In genomic region chr19:56295531-56296455, GRCh38 we compare ENCODE assay signal across 16 cellular contexts. TPM values are rescaled to one million over a fixed set of nuclear protein-coding genes. Genes with fewer than 3 reads are reported as not detected.
DNase-seq lines count a peak whose midpoint lies in the region; ATAC-seq, FAIRE-seq and TF ChIP-seq lines count a peak whose summit lies in the region.
"Had no signal": no experiment of that assay in that cellular context is flagged by ENCODE, and none has a peak within 500 bp of the region (broad histone marks: within the 10 kb centered on the region; RNA-seq: fewer than 3 reads in every experiment).

No MANE protein-coding gene starts in this region.

- H3F3A ChIP-seq in SK-N-SH (replicated peaks; ENCODE audit: insufficient read depth) = no peaks in the 10 kb centered on the region

- no peak for ATAC-seq in CD4-positive, CD25-positive, alpha-beta regulatory T cell (ENCODE audit: low read depth in 2 of 2)
- ATAC-seq in K562 = no peak
- ATAC-seq in HG03095 (IDR thresholded peaks at IDR 0.05; ENCODE audit: unreplicated experiment) = no peak
- ATAC-seq: GM12878, Right ventricle myocardium inferior had no signal

- no peak for TF ChIP-seq POLR2A in K562 (conservative IDR thresholded peaks at IDR 0.05)

- peaks cover 1 to 11% (median 6%) of the 10 kb centered on the region in 4 donors for H3K4me1 Mint-ChIP-seq in CD4-positive, CD25-positive, alpha-beta regulatory T cell

- H3K4me2 ChIP-seq in K562 (ENCODE audit: insufficient read depth, low read length) = no peak overlapping the region
- no peak overlapping the region for H3K4me2 ChIP-seq in SK-N-SH
- H3K4me2 ChIP-seq: BLaER1 treated with 17β-estradiol and CSF1 and Interleukin-3, amounts not matched to agents 10 nM and 100 nM had no signal

- H3K79me2 ChIP-seq in K562 (ENCODE audit: control insufficient read depth, insufficient read depth, low read length) (no peaks in the 10 kb centered on the region), SK-N-SH (ENCODE audit: insufficient read depth) (no peaks in the 10 kb centered on the region)

- H3K36me3 Mint-ChIP-seq in CD4-positive, CD25-positive, alpha-beta regulatory T cell = peaks cover 36% of the 10 kb centered on the region

- H3K9me1 ChIP-seq in K562 (ENCODE audit: control insufficient read depth, insufficient read depth, low read length) = no peaks in the 10 kb centered on the region

- CTCF ChIA-PET in K562 (lab: Yijun Ruan, JAX; ENCODE audit: low intra/inter-chr PET ratio) (no interaction called here), SK-N-SH (lab: Yijun Ruan, JAX) (no interaction called here), A673 (lab: Charles Lee) (no interaction called here)

- BruUV-seq in K562 (replicated peaks; lab: Mats Ljungman, UMichigan) (no TSS peak), A673 (replicated peaks; lab: Mats Ljungman, UMichigan) (no TSS peak)

- H4K20me1 ChIP-seq in K562 (replicated peaks; ENCODE audit: control insufficient read depth, insufficient read depth, low read length) (no peaks in the 10 kb centered on the region), SK-N-SH (ENCODE audit: insufficient read depth) (no peaks in the 10 kb centered on the region)
- H4K20me1 ChIP-seq: BLaER1 treated with 17β-estradiol and CSF1 and Interleukin-3, amounts not matched to agents 10 nM and 100 nM had no signal

- no peak for DNase-seq in CD4-positive, CD25-positive, alpha-beta regulatory T cell
- DNase-seq in K562 (ENCODE audit: extremely low read depth in 1 of 4, low spot score in 3 of 4) (no peak), SK-N-SH (no peak), A673 (ENCODE audit: low spot score) (no peak)
- DNase-seq: GDM1, GM23248, KBM-7, NCI-H1092, NCI-H524 had no signal

- H3K27ac ChIP-seq in CD4-positive, CD25-positive, alpha-beta regulatory T cell (ENCODE audit: insufficient read depth, low read length, poor library complexity, severe bottlenecking) = no peak overlapping the region
- H3K27ac ChIP-seq in K562 (ENCODE audit: extremely low read depth, low read depth, low read length) = no peak overlapping the region
- peak overlapping the region; percentile 74 to 93 for H3K27ac ChIP-seq in esophagus (ENCODE audit: low read depth in 2 of 2, low read length in 1 of 2)
- peak overlapping the region in 20 of 21 experiments; percentile 11 to 85 (median 70) for H3K27ac ChIP-seq in skin epidermis
- H3K27ac ChIP-seq in SK-N-SH (ENCODE audit: low read depth in 2 of 2, low read length in 1 of 2) = no peak overlapping the region
- H3K27ac ChIP-seq in A673 (ENCODE audit: low read depth, low read length, poor library complexity, severe bottlenecking) = no peak overlapping the region
- H3K27ac ChIP-seq: BLaER1 treated with 17β-estradiol and CSF1 and Interleukin-3, amounts not matched to agents 10 nM and 100 nM; GM23248 had no signal

- H3K9ac ChIP-seq in K562 (ENCODE audit: insufficient read depth in 1 of 2, low read depth in 2 of 2, low read length in 2 of 2) (no peak overlapping the region), SK-N-SH (no peak overlapping the region)
- H3K9ac ChIP-seq: BLaER1 treated with 17β-estradiol and CSF1 and Interleukin-3, amounts not matched to agents 10 nM and 100 nM; GM23248 had no signal

- H2AFZ ChIP-seq in K562 (ENCODE audit: low read depth, low read length) (no peak overlapping the region), SK-N-SH (ENCODE audit: low read depth) (no peak overlapping the region)
- H2AFZ ChIP-seq: GM23248 had no signal

- no peak for TF ChIP-seq RAD21 in K562 (CRISPR knock-in tag; conservative IDR thresholded peaks at IDR 0.05 in 1 of 2, IDR thresholded peaks at IDR 0.05 in 1 of 2)
- no peak for TF ChIP-seq RAD21 in SK-N-SH (IDR thresholded peaks at IDR 0.05; ENCODE audit: low read length)

- H3K4me3 Mint-ChIP-seq in CD4-positive, CD25-positive, alpha-beta regulatory T cell = no peak overlapping the region

- H3K9me3 ChIP-seq in CD4-positive, CD25-positive, alpha-beta regulatory T cell (ENCODE audit: control insufficient read depth in 2 of 2, low read length in 2 of 2) = no peaks in the 10 kb centered on the region
- H3K9me3 ChIP-seq in K562 (replicated peaks; ENCODE audit: control insufficient read depth, insufficient read depth, low read depth, low read length) (no peaks in the 10 kb centered on the region), esophagus (ENCODE audit: control insufficient read depth in 2 of 2, insufficient read depth in 1 of 2, low read depth in 1 of 2, low read length in 1 of 2) (no peaks in the 10 kb centered on the region), SK-N-SH (no peaks in the 10 kb centered on the region), A673 (ENCODE audit: low read depth, low read length, poor library complexity, severe bottlenecking) (no peaks in the 10 kb centered on the region)

- no peaks in the 10 kb centered on the region for H3K4me1 ChIP-seq in CD4-positive, CD25-positive, alpha-beta regulatory T cell (ENCODE audit: control insufficient read depth, insufficient read depth, low read length, poor library complexity, severe bottlenecking)
- no peaks in the 10 kb centered on the region; a peak in 1 of 5 replicates for H3K4me1 ChIP-seq in K562 (replicated peaks in 1 of 2; ENCODE audit: control insufficient read depth in 2 of 2, insufficient read depth in 2 of 2, low read length in 2 of 2)
- H3K4me1 ChIP-seq in esophagus (ENCODE audit: control insufficient read depth in 2 of 2, insufficient read depth in 2 of 2, low read length in 1 of 2) = peaks cover 0 to 4% of the 10 kb centered on the region in 2 donors
- no peaks in the 10 kb centered on the region for H3K4me1 ChIP-seq in SK-N-SH (ENCODE audit: control insufficient read depth in 1 of 2, insufficient read depth in 2 of 2, low read depth in 1 of 2, low read length in 1 of 2)
- no peaks in the 10 kb centered on the region for H3K4me1 ChIP-seq in A673 (ENCODE audit: insufficient read depth, low read length, poor library complexity, severe bottlenecking)

- no peaks in the 10 kb centered on the region for H3K27me3 ChIP-seq in CD4-positive, CD25-positive, alpha-beta regulatory T cell (ENCODE audit: control insufficient read depth, insufficient read depth, low read length)
- H3K27me3 ChIP-seq in K562 (ENCODE audit: control insufficient read depth in 2 of 2, insufficient read depth in 2 of 2, low read length in 2 of 2) (no peaks in the 10 kb centered on the region), esophagus (ENCODE audit: control insufficient read depth in 1 of 2, insufficient read depth in 2 of 2, low read length in 2 of 2) (no peaks in the 10 kb centered on the region), SK-N-SH (ENCODE audit: insufficient read depth) (no peaks in the 10 kb centered on the region), A673 (replicated peaks; ENCODE audit: insufficient read depth, low read depth, low read length, poor library complexity) (no peaks in the 10 kb centered on the region)
- H3K27me3 ChIP-seq: BLaER1 treated with 17β-estradiol and CSF1 and Interleukin-3, amounts not matched to agents 10 nM and 100 nM had no signal

- H3K9me2 ChIP-seq in SK-N-SH = no peaks in the 10 kb centered on the region

- TF ChIP-seq EP300 in K562 (IDR thresholded peaks at IDR 0.05; ENCODE audit: low read length) (no peak), SK-N-SH (IDR thresholded peaks at IDR 0.05; ENCODE audit: borderline replicate concordance in 1 of 2, low read depth in 1 of 2, low read length in 1 of 2) (no peak)

- H3K27ac Mint-ChIP-seq in CD4-positive, CD25-positive, alpha-beta regulatory T cell = peak overlapping the region in 2 of 3 donors; percentile 10 to 28

- no peaks in the 10 kb centered on the region for H3K9me3 Mint-ChIP-seq in CD4-positive, CD25-positive, alpha-beta regulatory T cell

- POLR2A ChIA-PET in K562 (lab: Yijun Ruan, JAX) = no interaction called here
- POLR2A ChIA-PET in SK-N-SH (lab: Yijun Ruan, JAX) = no interaction called here
- POLR2A ChIA-PET in A673 (lab: Charles Lee; ENCODE audit: low non-redundant PET) = no interaction called here

- H3K4me3 ChIP-seq in CD4-positive, CD25-positive, alpha-beta regulatory T cell (ENCODE audit: low read depth, low read length) = no peak overlapping the region
- H3K4me3 ChIP-seq in K562 (no peak overlapping the region), esophagus (ENCODE audit: low read depth in 1 of 2, low read length in 2 of 2) (peak overlapping the region in 1 of 2 donors; percentile 22), skin epidermis (peak overlapping the region in 3 of 7 experiments; percentile 0 to 9 (median 2)), SK-N-SH (ENCODE audit: low read depth in 2 of 2, low read length in 1 of 2) (no peak overlapping the region), A673 (ENCODE audit: low read depth, low read length, poor library complexity, severe bottlenecking) (no peak overlapping the region)
- H3K4me3 ChIP-seq: BLaER1 treated with 17β-estradiol and CSF1 and Interleukin-3, amounts not matched to agents 10 nM and 100 nM; GM12878; GM23248 had no signal

- H3K36me3 ChIP-seq in CD4-positive, CD25-positive, alpha-beta regulatory T cell (ENCODE audit: control insufficient read depth, insufficient read depth, low read length) = peaks cover 6% of the 10 kb centered on the region
- H3K36me3 ChIP-seq in K562 (ENCODE audit: control insufficient read depth, insufficient read depth, low read length) (peaks cover 12% of the 10 kb centered on the region; the same call in 1 of the 3 replicates), esophagus (ENCODE audit: control insufficient read depth in 2 of 2, insufficient read depth in 2 of 2, low read length in 1 of 2) (peaks cover 3 to 6% of the 10 kb centered on the region in 2 donors), SK-N-SH (replicated peaks in 1 of 2; ENCODE audit: control insufficient read depth in 1 of 2, insufficient read depth in 2 of 2, low read length in 1 of 2) (peaks cover 6 to 17% of the 10 kb centered on the region in 2 experiments), A673 (ENCODE audit: insufficient read depth, low read length, poor library complexity, severe bottlenecking) (no peaks in the 10 kb centered on the region)

- FAIRE-seq in K562 (lab: Jason Lieb, UNC) = no peak
- FAIRE-seq: A204.1, GM12878 had no signal

- TF ChIP-seq CTCF in K562 (IDR thresholded peaks at IDR 0.05 in 2 of 3, conservative IDR thresholded peaks at IDR 0.05 in 1 of 3; ENCODE audit: insufficient read depth in 2 of 3, low read depth in 1 of 3, low read length in 3 of 3) (no peak), SK-N-SH (IDR thresholded peaks at IDR 0.05) (no peak), A673 (conservative IDR thresholded peaks at IDR 0.05; ENCODE audit: low read depth, low read length) (no peak)

- WGBS in K562 (ENCODE audit: insufficient coverage, low coverage, missing lambda C conversion rate) = 87% methylated on average over 22 of the region's 22 CpGs
- WGBS in esophagus, 2 donors = 73 to 77% methylated on average over 22 of the region's 22 CpGs
- whole genome bisulfite sequencing in SK-N-SH (ENCODE audit: low lambda C conversion rate) = 95% methylated on average over 22 of the region's 22 CpGs

- no peaks in the 10 kb centered on the region for H3K27me3 Mint-ChIP-seq in CD4-positive, CD25-positive, alpha-beta regulatory T cell

- in situ Hi-C loops in K562 (cut with MboI) = no loop called here

- intact Hi-C loops in K562 (cut with micrococcal nuclease) = no loop called here
- intact Hi-C loops in A673 (cut with micrococcal nuclease; ENCODE audit: unreplicated experiment) = no loop called here

RNA-seq across cellular contexts. Expression of gene ZSCAN5A, which starts 18.8 kb away (rescaled TPM):
- 6.8 TPM for total RNA-seq in CD4-positive, CD25-positive, alpha-beta regulatory T cell
- polyA plus RNA-seq in CD4-positive, CD25-positive, alpha-beta regulatory T cell = 1 to 10 TPM; 3.5 to 7.9 (median 5.4) TPM
- 36.6 and 50.8 TPM in 2 replicates for total RNA-seq in K562 (2011; cell fraction: chromatin; rRNA removed; ENCODE audit: low replicate concordance)
- 38.4 and 42.0 TPM in 2 replicates for total RNA-seq in K562 (2011; cell fraction: nucleolus; rRNA removed)
- total RNA-seq in K562 (2011; cell fraction: nucleoplasm; rRNA removed) = 46.0 and 64.3 TPM in 2 replicates
- 5.8 and 10.2 TPM in 2 replicates for total RNA-seq in K562 (2014; rRNA removed)
- total RNA-seq in K562 (2014; rRNA removed; fragmentation: Illumina TruSeq; extraction: Trizol) = 12.2 and 12.4 TPM in 2 replicates
- 12.0 and 12.7 TPM in 2 replicates for total RNA-seq in K562 (2015; rRNA removed; fragmentation: Illumina TruSeq; extraction: Trizol)
- total RNA-seq in K562 (2021) = 11.8 and 15.3 TPM in 2 replicates
- 6.3 and 8.7 TPM in 2 replicates for polyA plus RNA-seq in K562 (2011; rRNA removed)
- polyA plus RNA-seq in K562 (2011; cell fraction: cytosol; rRNA removed) = 5.4 and 10.7 TPM in 2 replicates
- polyA plus RNA-seq in K562 (2011; cell fraction: nucleus; rRNA removed) = 9.6 and 14.6 TPM in 2 replicates
- polyA plus RNA-seq in K562 (2012) = 9.2 and 12.2 TPM in 2 replicates
- polyA plus RNA-seq in K562 (2014; fragmentation: Illumina TruSeq; extraction: Trizol) = 15.3 and 15.9 TPM in 2 replicates
- 10 to 100 TPM; 10.3 to 10.6 TPM for polyA plus RNA-seq in K562 (2014; fragmentation: Nextera tagmentation; extraction: Ambion mirVana)
- polyA plus RNA-seq in K562 (2014; rRNA removed) = 13.5 and 13.7 TPM in 2 replicates
- polyA minus RNA-seq in K562 (2011; rRNA and poly(A)+ RNA removed) = 14.5 and 17.0 TPM in 2 replicates
- polyA minus RNA-seq in K562 (2011; cell fraction: cytosol; rRNA and poly(A)+ RNA removed) = 7.9 and 9.2 TPM in 2 replicates
- 20.9 and 22.8 TPM in 2 replicates for polyA minus RNA-seq in K562 (2011; cell fraction: nucleus; rRNA and poly(A)+ RNA removed)
- polyA plus RNA-seq in esophagus = 1 to 10 TPM; 3.8 to 3.9 TPM
- polyA plus RNA-seq in SK-N-SH (2012; rRNA removed) = 6.8 and 11.7 TPM in 2 replicates
- 5.3 and 5.8 TPM in 2 replicates for polyA plus RNA-seq in SK-N-SH (2012; cell fraction: cytosol; rRNA removed)
- polyA plus RNA-seq in SK-N-SH (2012; cell fraction: nucleus; rRNA removed) = 6.7 and 8.1 TPM in 2 replicates
- 15.5 and 18.8 TPM in 2 replicates for total RNA-seq in A673 (2021)

RNA-seq across cellular contexts. Expression of gene EDDM13, which starts 23.2 kb away (rescaled TPM):
- not detected for total RNA-seq in CD4-positive, CD25-positive, alpha-beta regulatory T cell
- polyA plus RNA-seq in CD4-positive, CD25-positive, alpha-beta regulatory T cell = 1 to 10 TPM in 2 of 4 donors, under 1 TPM in 2; 0.46 to 1.9 (median 1.1) TPM
- total RNA-seq in K562 (2011; cell fraction: chromatin; rRNA removed; ENCODE audit: low replicate concordance) = not detected in 2 replicates
- total RNA-seq in K562 (2011; cell fraction: nucleolus; rRNA removed) = not detected in 2 replicates
- not detected in 2 replicates for total RNA-seq in K562 (2011; cell fraction: nucleoplasm; rRNA removed)
- total RNA-seq in K562 (2014; rRNA removed) (2.2 and 4.3 TPM in 2 replicates), K562 (2014; rRNA removed; fragmentation: Illumina TruSeq; extraction: Trizol) (4.1 and 5.1 TPM in 2 replicates), K562 (2015; rRNA removed; fragmentation: Illumina TruSeq; extraction: Trizol) (2.5 and 2.6 TPM in 2 replicates), K562 (2021) (2.0 and 3.4 TPM in 2 replicates), A673 (2021) (not detected in 2 replicates)
- polyA plus RNA-seq in K562 (2011; rRNA removed) (2.7 and 8.9 TPM in 2 replicates), K562 (2014; fragmentation: Illumina TruSeq; extraction: Trizol) (5.3 and 6.7 TPM in 2 replicates), K562 (2014; fragmentation: Nextera tagmentation; extraction: Ambion mirVana) (1 to 10 TPM; 7.4 to 7.7 TPM), K562 (2014; rRNA removed) (6.2 and 6.9 TPM in 2 replicates), esophagus (1 to 10 TPM; 2.8 to 3.0 TPM), SK-N-SH (2012; rRNA removed) (not detected in 2 replicates)
- polyA plus RNA-seq in K562 (2011; cell fraction: cytosol; rRNA removed) = 2.0 and 3.9 TPM in 2 replicates
- polyA plus RNA-seq in K562 (2011; cell fraction: nucleus; rRNA removed) = 0.95 and 7.2 TPM in 2 replicates
- polyA plus RNA-seq in K562 (2012) = 5.7 and 8.7 TPM in 2 replicates
- polyA minus RNA-seq in K562 (2011; rRNA and poly(A)+ RNA removed) = 1.7 TPM in 1 of 2 replicates, not detected in the other
- not detected in 2 replicates for polyA minus RNA-seq in K562 (2011; cell fraction: cytosol; rRNA and poly(A)+ RNA removed)
- not detected in 2 replicates for polyA minus RNA-seq in K562 (2011; cell fraction: nucleus; rRNA and poly(A)+ RNA removed)
- polyA plus RNA-seq in SK-N-SH (2012; cell fraction: cytosol; rRNA removed) = not detected in 2 replicates
- polyA plus RNA-seq in SK-N-SH (2012; cell fraction: nucleus; rRNA removed) = not detected in 2 replicates
- total RNA-seq: GM12878, GM23248, Right ventricle myocardium inferior had no signal
- polyA plus RNA-seq: GM23248 had no signal

Comparison
In these comparisons a context has a peak if more than half of its experiments do, and no peak if none do; other contexts are left out.
1. H3K27ac ChIP-seq: peak in esophagus (2 of 2) and skin epidermis (20 of 21); none in CD4-positive, CD25-positive, alpha-beta regulatory T cell (single experiment), K562 (single experiment), SK-N-SH (0 of 2) and A673 (single experiment).